ENCODE assay signal across 8 cellular contexts in the genomic region with DNA sequence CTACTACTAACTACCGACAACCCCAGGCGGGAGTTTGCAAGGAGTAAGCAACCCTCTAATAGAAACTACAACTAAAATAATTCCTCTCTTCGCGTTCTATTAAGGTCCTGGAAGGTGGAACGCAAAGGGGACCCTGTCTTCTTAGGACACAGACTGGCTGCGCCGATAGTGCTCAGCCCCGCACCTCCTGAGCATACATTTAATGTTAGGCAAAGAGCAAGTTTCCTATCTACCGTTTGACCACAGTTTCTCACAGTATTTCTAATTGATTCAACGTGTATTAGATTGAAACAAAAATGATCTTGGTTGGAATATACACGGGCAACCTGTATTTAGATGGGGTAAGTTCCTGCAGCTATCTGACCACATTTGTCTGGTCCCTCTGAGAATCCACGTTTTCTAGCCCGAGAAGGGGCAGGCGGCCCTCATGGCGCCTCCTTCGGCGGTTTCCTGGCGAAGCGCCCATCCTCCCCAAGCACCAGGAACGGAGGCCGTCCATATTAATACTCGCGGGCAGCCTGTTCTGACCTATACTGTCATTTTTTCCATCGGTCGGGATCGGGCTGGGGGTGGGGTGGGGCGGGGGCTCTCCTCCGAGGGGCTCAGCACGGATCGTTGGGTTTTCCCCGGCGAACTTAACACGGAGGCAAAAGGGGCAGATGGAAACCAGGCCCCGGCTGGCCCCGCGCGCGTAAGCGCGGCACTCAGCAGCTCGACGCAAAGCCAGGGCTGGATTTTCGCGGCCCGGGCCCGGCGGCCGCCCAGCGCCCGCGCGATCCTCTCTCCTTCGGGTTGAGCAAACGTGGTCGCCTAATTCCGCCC.
DNase-seq lines count a peak whose midpoint lies in the region; ATAC-seq lines count a peak whose summit lies in the region.

No MANE protein-coding gene starts in this region.

- DNase-seq in GM03348 (ENCODE audit: low spot score) = peak; percentile 57
- peak; percentile 61 to 66 for DNase-seq in SJCRH30
- peak in 13 of 61 donors; percentile 23 to 64 (median 27) for DNase-seq in caudate nucleus (lab: John Stamatoyannopoulos, UW)
- DNase-seq in left lobe of liver (ENCODE audit: low spot score) = peak; percentile 53
- DNase-seq in OCI-M2 (lab: John Stamatoyannopoulos, UW; ENCODE audit: unreplicated experiment) = no peak

- 0 out of 2 replicates have a peak, but pooled peaks cover 6% of the 10 kb centered on the region for H3K4me1 ChIP-seq in SJCRH30

- no peaks in the 10 kb centered on the region for H3K9me3 Mint-ChIP-seq in stimulated activated memory B cell treated with anti-CD40 and anti-IgM and Interleukin-4, amounts not matched to agents 10 μg/mL and 1 μg/mL and 100 μg/mL, for 72 hours

- no peaks in the 10 kb centered on the region for H3K27me3 ChIP-seq in SJCRH30

- H3K9me3 ChIP-seq in SJCRH30 (replicated peaks) = no peaks in the 10 kb centered on the region

- no peaks in the 10 kb centered on the region for H3K27me3 Mint-ChIP-seq in stimulated activated memory B cell treated with anti-CD40 and anti-IgM and Interleukin-4, amounts not matched to agents 10 μg/mL and 1 μg/mL and 100 μg/mL, for 72 hours

- ATAC-seq in HG03280 (IDR thresholded peaks at IDR 0.05; ENCODE audit: unreplicated experiment) (peak; percentile 17), left lobe of liver (peak; percentile 16), HG02610 (IDR thresholded peaks at IDR 0.05; ENCODE audit: unreplicated experiment) (no peak)
- peak; percentile 29 for ATAC-seq in stimulated activated memory B cell treated with anti-CD40 and anti-IgM and Interleukin-4, amounts not matched to agents 10 μg/mL and 1 μg/mL and 100 μg/mL, for 72 hours

- H3K4me3 ChIP-seq in SJCRH30 = peak overlapping the region; percentile 85

- H3K4me1 Mint-ChIP-seq in stimulated activated memory B cell treated with anti-CD40 and anti-IgM and Interleukin-4, amounts not matched to agents 10 μg/mL and 1 μg/mL and 100 μg/mL, for 72 hours = peaks cover 57% of the 10 kb centered on the region

- H3K27ac Mint-ChIP-seq in stimulated activated memory B cell treated with anti-CD40 and anti-IgM and Interleukin-4, amounts not matched to agents 10 μg/mL and 1 μg/mL and 100 μg/mL, for 72 hours = peak overlapping the region; percentile 99

- H3K27ac ChIP-seq in SJCRH30 (peak overlapping the region; percentile 99), caudate nucleus (ENCODE audit: low read depth, low read length) (peak overlapping the region; percentile 77)

- H3K4me3 Mint-ChIP-seq in stimulated activated memory B cell treated with anti-CD40 and anti-IgM and Interleukin-4, amounts not matched to agents 10 μg/mL and 1 μg/mL and 100 μg/mL, for 72 hours = peak overlapping the region; percentile 91

- H3K36me3 ChIP-seq in SJCRH30 = no peaks in the 10 kb centered on the region

- no peaks in the 10 kb centered on the region for H3K36me3 Mint-ChIP-seq in stimulated activated memory B cell treated with anti-CD40 and anti-IgM and Interleukin-4, amounts not matched to agents 10 μg/mL and 1 μg/mL and 100 μg/mL, for 72 hours
